In genomic region chr13:33542309-33543088, GRCh38 we compare ENCODE assay signal across 8 cellular contexts.
DNase-seq lines count a peak whose midpoint lies in the region; ATAC-seq and TF ChIP-seq lines count a peak whose summit lies in the region.

No MANE protein-coding gene starts in this region.

- WGBS in HUES64, result under 1% methylated on average over 70 of the region's 70 CpGs

- no peaks in the 10 kb centered on the region for H3K27me3 ChIP-seq in HUES64 (ENCODE audit: insufficient read depth, low read length)
- H3K27me3 ChIP-seq in OCI-LY1 (ENCODE audit: insufficient read depth, low read length), result no peaks in the 10 kb centered on the region

- ATAC-seq in GM21447 (IDR thresholded peaks at IDR 0.05; ENCODE audit: unreplicated experiment), result peak; percentile 87

- no peaks in the 10 kb centered on the region for H3K9me2 ChIP-seq in OCI-LY1 (ENCODE audit: low read depth, low read length)

- DNase-seq in DMS 273 (lab: John Stamatoyannopoulos, UW; ENCODE audit: unreplicated experiment), result peak; percentile 98
- peak; percentile 99 for DNase-seq in activated T-cell treated with anti-CD3 and anti-CD28 coated beads for 24 hours (ENCODE audit: low read depth)
- DNase-seq in epidermal melanocyte (ENCODE audit: insufficient read length, low spot score), result peak; percentile 50
- DNase-seq in middle frontal gyrus (ENCODE audit: extremely low spot score, low spot score), result peak; percentile 93
- peak; percentile 96 to 98 for DNase-seq in stimulated activated CD8-positive, alpha-beta memory T cell treated with anti-CD3 and anti-CD28 coated beads, Interleukin-2, amount 100 ng/mL, for 48 hours (ENCODE audit: low read depth in 2 of 2)

- H3K36me3 ChIP-seq in HUES64 (ENCODE audit: insufficient read depth, low read length) (no peaks in the 10 kb centered on the region), OCI-LY1 (ENCODE audit: insufficient read depth, low read length) (no peaks in the 10 kb centered on the region; the same call in 1 of the 2 replicates)

- no peaks in the 10 kb centered on the region for H3K9me3 ChIP-seq in HUES64 (ENCODE audit: insufficient read depth, low read depth, low read length)
- no peaks in the 10 kb centered on the region for H3K9me3 ChIP-seq in OCI-LY1 (ENCODE audit: low read length)

- TF ChIP-seq CTCF in OCI-LY1 (IDR thresholded peaks at IDR 0.05; ENCODE audit: low read length), result peak; percentile 50

- peak overlapping the region; percentile 96 for H3K4me2 ChIP-seq in OCI-LY1 (ENCODE audit: low read length)

- H3K9ac ChIP-seq in HUES64 (ENCODE audit: low read depth, low read length), result peak overlapping the region; percentile 91
- peak overlapping the region; percentile 98 for H3K9ac ChIP-seq in OCI-LY1 (ENCODE audit: low read length)

- H3K27ac ChIP-seq in HUES64 (ENCODE audit: low read depth, low read length), result peak overlapping the region; percentile 99
- H3K27ac ChIP-seq in OCI-LY1 (ENCODE audit: low read depth, low read length, poor library complexity, severe bottlenecking), result peak overlapping the region; percentile 100

- no peaks in the 10 kb centered on the region for H4K20me1 ChIP-seq in OCI-LY1 (ENCODE audit: insufficient read depth, low read length)

- H3F3A ChIP-seq in OCI-LY1 (ENCODE audit: insufficient read depth, low read length), result no peaks in the 10 kb centered on the region

- H3K79me2 ChIP-seq in OCI-LY1 (ENCODE audit: insufficient read depth, low read length), result no peaks in the 10 kb centered on the region

- H3K4me3 ChIP-seq in HUES64 (ENCODE audit: low read length) (peak overlapping the region; percentile 83), OCI-LY1 (ENCODE audit: low read depth, low read length, poor library complexity, severe bottlenecking) (peak overlapping the region; percentile 71)

- H2AFZ ChIP-seq in OCI-LY1 (ENCODE audit: low read length), result no peak overlapping the region

- H3K4me1 ChIP-seq in HUES64 (ENCODE audit: insufficient read depth, low read length) (peaks cover 43% of the 10 kb centered on the region), OCI-LY1 (ENCODE audit: insufficient read depth, low read length, severe bottlenecking) (peaks cover 29% of the 10 kb centered on the region)

Comparison
In these comparisons a context has a peak if more than half of its experiments do, and no peak if none do; other contexts are left out.
1. Peak in every context shown above with its lines: DNase-seq, ATAC-seq, H3K4me3 ChIP-seq and H3K27ac ChIP-seq.